23 cellular contexts compared by ENCODE assay signal in genomic region chr5:40198736-40199135, GRCh38.
A peak's percentile ranks its signal among the peaks of the same experiment; 100 is the strongest.
DNase-seq lines count a peak whose midpoint lies in the region; ATAC-seq lines count a peak whose summit lies in the region.
"Had no signal": no experiment of that assay in that cellular context is flagged by ENCODE, and none has a peak within 500 bp of the region (broad histone marks: within the 10 kb centered on the region; RNA-seq: fewer than 3 reads in every experiment).

No MANE protein-coding gene starts in this region.

- DNase-seq in ELR (ENCODE audit: low read depth), result peak; percentile 24
- peak; percentile 61 for DNase-seq in RPMI7951 (ENCODE audit: low read depth)
- DNase-seq in dermis blood vessel endothelial cell, result peak; percentile 83
- peak; percentile 39 for DNase-seq in kidney tubule cell (ENCODE audit: low spot score)
- DNase-seq in SIG-M5 treated with dmso at 0.1 percent for 504 hours (lab: John Stamatoyannopoulos, UW; ENCODE audit: unreplicated experiment), result no peak
- DNase-seq in substantia nigra (lab: John Stamatoyannopoulos, UW), result no peak
- no peak for DNase-seq in DMS 273 (lab: John Stamatoyannopoulos, UW; ENCODE audit: unreplicated experiment)
- DNase-seq: adrenal gland; CD8-positive, alpha-beta memory T cell; central memory CD4-positive, alpha-beta T cell; DMS53; erythroblast; glutamatergic neuron; MG63; NCI-H2171 treated with DMSO at 0.1 percent for 48 hours; NCI-H69; Right ventricle myocardium superior; stimulated activated CD4-positive, alpha-beta T cell treated with anti-CD3 and anti-CD28 coated beads, Interleukin-2, amount 100 ng/mL, for 48 hours; stimulated activated naive CD8-positive, alpha-beta T cell treated with anti-CD3 and anti-CD28 coated beads, Interleukin-15, amount 100 ng/mL, for 72 hours; trophoblast cell had no signal

- ATAC-seq in HG03460 (IDR thresholded peaks at IDR 0.05; ENCODE audit: unreplicated experiment), result no peak
- ATAC-seq: stimulated activated naive CD8-positive, alpha-beta T cell treated with anti-CD3 and anti-CD28 coated beads, Interleukin-15, amount 100 ng/mL, for 72 hours had no signal

- H3K27ac ChIP-seq in substantia nigra (ENCODE audit: low read depth, low read length, poor library complexity, severe bottlenecking), result no peak overlapping the region
- H3K27ac ChIP-seq: adrenal gland, prostate gland, VCaP had no signal

Comparison
In these comparisons a context has a peak if more than half of its experiments do, and no peak if none do; other contexts are left out.
1. DNase-seq: peak in ELR (single experiment), RPMI7951 (single experiment), dermis blood vessel endothelial cell (single experiment) and kidney tubule cell (single experiment); none in SIG-M5 treated with dmso at 0.1 percent for 504 hours (single experiment), substantia nigra (0 of 49) and DMS 273 (single experiment).